Comparison of ENCODE assay signal across 11 cellular contexts in the genomic region with DNA sequence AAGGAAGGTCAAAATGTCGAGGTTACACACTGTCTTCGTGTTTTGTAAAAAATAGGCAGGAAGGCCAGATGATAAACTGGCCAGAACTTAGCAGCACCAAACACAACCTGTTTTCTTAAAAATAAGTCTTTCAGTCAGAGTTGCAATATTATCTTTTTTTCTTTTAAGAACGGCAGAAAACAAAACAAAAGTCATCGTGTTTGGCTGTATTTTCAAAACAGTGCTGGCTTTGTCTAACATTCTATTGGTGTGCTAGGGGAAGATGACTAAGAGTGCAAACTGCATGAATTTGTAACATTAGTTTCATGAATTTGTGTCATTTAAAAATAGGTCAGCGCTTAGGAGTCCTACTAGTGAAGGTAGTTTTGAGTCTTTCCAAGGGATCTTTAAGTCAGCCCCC. TPM values are rescaled to one million over a fixed set of nuclear protein-coding genes. Genes with fewer than 3 reads are reported as not detected.
DNase-seq lines count a peak whose midpoint lies in the region; TF ChIP-seq lines count a peak whose summit lies in the region.
"Had no signal": no experiment of that assay in that cellular context is flagged by ENCODE, and none has a peak within 500 bp of the region (broad histone marks: within the 10 kb centered on the region; RNA-seq: fewer than 3 reads in every experiment).

No MANE protein-coding gene starts in this region.

- CTCF ChIA-PET in activated CD4-positive, alpha-beta T cell treated with anti-CD3 and anti-CD28 coated beads, Interleukin-2, amount 10 ng/mL, durations not matched to agents 7 days and 5 days (lab: Charles Lee) = no interaction called here

- H3K36me3 ChIP-seq in suprapubic skin = no peaks in the 10 kb centered on the region

- H3K4me1 ChIP-seq in suprapubic skin = peaks cover 46% of the 10 kb centered on the region

- peak overlapping the region; percentile 78 for H3K4me3 Mint-ChIP-seq in activated CD4-positive, alpha-beta T cell treated with anti-CD3 and anti-CD28 coated beads, Interleukin-2, amount 10 ng/mL, durations not matched to agents 7 days and 5 days

- H3K27me3 Mint-ChIP-seq in activated CD4-positive, alpha-beta T cell treated with anti-CD3 and anti-CD28 coated beads, Interleukin-2, amount 10 ng/mL, durations not matched to agents 7 days and 5 days = peaks cover 39% of the 10 kb centered on the region

- no peak for TF ChIP-seq CTCF in suprapubic skin (IDR thresholded peaks at IDR 0.05)

- H3K27ac ChIP-seq in caudate nucleus (ENCODE audit: low read depth, low read length) = peak overlapping the region; percentile 67
- peak overlapping the region; percentile 94 for H3K27ac ChIP-seq in suprapubic skin

- no peak for TF ChIP-seq POLR2A in suprapubic skin (IDR thresholded peaks at IDR 0.05)

- peak overlapping the region; percentile 74 for H3K4me3 ChIP-seq in suprapubic skin

- H3K36me3 Mint-ChIP-seq in activated CD4-positive, alpha-beta T cell treated with anti-CD3 and anti-CD28 coated beads, Interleukin-2, amount 10 ng/mL, durations not matched to agents 7 days and 5 days (ENCODE audit: low read depth) = peaks cover 26% of the 10 kb centered on the region
- H3K36me3 Mint-ChIP-seq: activated naive CD8-positive, alpha-beta T cell had no signal

- H3K27ac Mint-ChIP-seq in activated CD4-positive, alpha-beta T cell treated with anti-CD3 and anti-CD28 coated beads, Interleukin-2, amount 10 ng/mL, durations not matched to agents 7 days and 5 days = peak overlapping the region; percentile 51
- H3K27ac Mint-ChIP-seq: activated naive CD8-positive, alpha-beta T cell had no signal

- no peaks in the 10 kb centered on the region for H3K9me3 Mint-ChIP-seq in activated CD4-positive, alpha-beta T cell treated with anti-CD3 and anti-CD28 coated beads, Interleukin-2, amount 10 ng/mL, durations not matched to agents 7 days and 5 days

- no peak for DNase-seq in activated CD4-positive, alpha-beta T cell treated with anti-CD3 and anti-CD28 coated beads, Interleukin-2, amount 10 ng/mL, durations not matched to agents 7 days and 5 days
- DNase-seq in activated CD4-positive, alpha-beta T cell treated with anti-CD3 and anti-CD28 coated beads for 4 hours = no peak
- DNase-seq in caudate nucleus (lab: John Stamatoyannopoulos, UW) = no peak
- DNase-seq in medulla oblongata (ENCODE audit: extremely low spot score) = peak; percentile 54
- DNase-seq in suprapubic skin (ENCODE audit: low spot score in 2 of 2) = no peak
- DNase-seq in effector CD8-positive, alpha-beta T cell (lab: John Stamatoyannopoulos, UW) = no peak
- no peak for DNase-seq in activated CD8-positive, alpha-beta memory T cell treated with anti-CD3 and anti-CD28 coated beads, Interleukin-2, amount 50 U/mL, for 4 hours
- no peak for DNase-seq in NCI-H524 treated with DMSO at 0.1 percent for 48 hours (lab: John Stamatoyannopoulos, UW)
- DNase-seq: ACHN, IMR-90 had no signal

- WGBS in suprapubic skin = 22% methylated on average over 5 of the region's 5 CpGs

- no peaks in the 10 kb centered on the region for H3K9me3 ChIP-seq in suprapubic skin

- POLR2A ChIA-PET in activated CD4-positive, alpha-beta T cell treated with anti-CD3 and anti-CD28 coated beads, Interleukin-2, amount 10 ng/mL, durations not matched to agents 7 days and 5 days (lab: Charles Lee) = no interaction called here

- peaks cover 23% of the 10 kb centered on the region for H3K4me1 Mint-ChIP-seq in activated CD4-positive, alpha-beta T cell treated with anti-CD3 and anti-CD28 coated beads, Interleukin-2, amount 10 ng/mL, durations not matched to agents 7 days and 5 days

- TF ChIP-seq EP300 in suprapubic skin (IDR thresholded peaks at IDR 0.05) = no peak

- no peaks in the 10 kb centered on the region for H3K27me3 ChIP-seq in suprapubic skin

RNA-seq across cellular contexts. Expression of gene MAF, which starts 5.3 kb away (rescaled TPM):
- total RNA-seq in activated CD4-positive, alpha-beta T cell treated with anti-CD3 and anti-CD28 coated beads, Interleukin-2, amount 10 ng/mL, durations not matched to agents 7 days and 5 days = 10 to 100 TPM; 34.4 TPM
- total RNA-seq in suprapubic skin = 100 to 1,000 TPM in 3 of 4 donors, 10 to 100 TPM in 1; 83.6 to 135 (median 114) TPM
